Comparison of ENCODE assay signal across 16 cellular contexts in genomic region chr7:34137176-34137575, GRCh38.
DNase-seq lines count a peak whose midpoint lies in the region; ATAC-seq and TF ChIP-seq lines count a peak whose summit lies in the region.
"Had no signal": no experiment of that assay in that cellular context is flagged by ENCODE, and none has a peak within 500 bp of the region (broad histone marks: within the 10 kb centered on the region; RNA-seq: fewer than 3 reads in every experiment).

No MANE protein-coding gene starts in this region.

- H3K27me3 ChIP-seq in cardiac muscle cell (no peaks in the 10 kb centered on the region), testis (no peaks in the 10 kb centered on the region)

- H3K9me3 ChIP-seq in cardiac muscle cell (ENCODE audit: low read depth) (no peaks in the 10 kb centered on the region), testis (no peaks in the 10 kb centered on the region), mucosa of descending colon (no peaks in the 10 kb centered on the region)

- intact Hi-C loops in left ventricle myocardium superior (cut with micrococcal nuclease) (no loop called here), testis (cut with DNase I; ENCODE audit: low total_unique reads) (no loop called here), mucosa of descending colon (cut with DNase I, micrococcal nuclease) (no loop called here)

- H3K4me3 ChIP-seq in cardiac muscle cell (no peak overlapping the region), testis (no peak overlapping the region), mucosa of descending colon (no peak overlapping the region)
- H3K4me3 ChIP-seq: GM23338 had no signal

- peaks cover 15% of the 10 kb centered on the region for H3K4me1 ChIP-seq in cardiac muscle cell (ENCODE audit: low read depth)
- no peaks in the 10 kb centered on the region for H3K4me1 ChIP-seq in testis
- no peaks in the 10 kb centered on the region for H3K4me1 ChIP-seq in mucosa of descending colon (ENCODE audit: low read depth)

- WGBS in testis, 2 donors, result 39 to 43% methylated on average over 4 of the region's 4 CpGs

- no peak for TF ChIP-seq POLR2A in testis (IDR thresholded peaks at IDR 0.05)

- no peak for TF ChIP-seq CTCF in cardiac muscle cell (IDR thresholded peaks at IDR 0.05; ENCODE audit: low read depth, low read length)
- TF ChIP-seq CTCF in testis (IDR thresholded peaks at IDR 0.05), result no peak
- no peak for TF ChIP-seq CTCF in mucosa of descending colon (IDR thresholded peaks at IDR 0.05)

- H3K36me3 ChIP-seq in cardiac muscle cell, result no peaks in the 10 kb centered on the region
- H3K36me3 ChIP-seq in testis (ENCODE audit: low read depth, missing control alignments), result no peaks in the 10 kb centered on the region
- no peaks in the 10 kb centered on the region for H3K36me3 ChIP-seq in mucosa of descending colon (ENCODE audit: low read depth)

- no peak for ATAC-seq in left ventricle myocardium superior
- no peak for ATAC-seq in mucosa of descending colon
- ATAC-seq: GM23338, HCT116 had no signal

- DNase-seq in cardiac muscle cell (ENCODE audit: low read depth in 1 of 2, low spot score in 1 of 2) (peak in 1 of 2 donors; percentile 42), left ventricle myocardium superior (no peak), RPMI7951 (ENCODE audit: low read depth) (peak; percentile 49), myocyte (ENCODE audit: low read depth) (peak; percentile 38), testis (peak; percentile 17), SIG-M5 treated with dmso at 0.1 percent for 504 hours (lab: John Stamatoyannopoulos, UW; ENCODE audit: unreplicated experiment) (no peak), mucosa of descending colon (no peak), NCI-H345 treated with DMSO at 0.1 percent for 48 hours (lab: John Stamatoyannopoulos, UW; ENCODE audit: unreplicated experiment) (no peak)
- DNase-seq: 8988T; Calu3; CD4-positive, alpha-beta memory T cell; COR-L47; DND-41; H9 had no signal

- H3K27ac ChIP-seq in cardiac muscle cell (peak overlapping the region; percentile 2), testis (no peak overlapping the region)

Comparison
In these comparisons a context has a peak if more than half of its experiments do, and no peak if none do; other contexts are left out.
1. DNase-seq: peak in RPMI7951 (single experiment), myocyte (single experiment) and testis (single experiment); none in left ventricle myocardium superior (single experiment), SIG-M5 treated with dmso at 0.1 percent for 504 hours (single experiment), mucosa of descending colon (0 of 3) and NCI-H345 treated with DMSO at 0.1 percent for 48 hours (single experiment).